In genomic region chr3:99872633-99873254, GRCh38 we compare ENCODE assay signal across 8 cellular contexts. TPM values are rescaled to one million over a fixed set of nuclear protein-coding genes. Genes with fewer than 3 reads are reported as not detected.
DNase-seq lines count a peak whose midpoint lies in the region; ATAC-seq and TF ChIP-seq lines count a peak whose summit lies in the region.

No MANE protein-coding gene starts in this region.

- DNase-seq in EH (ENCODE audit: low read depth) (peak; percentile 60), GM20000 (ENCODE audit: low spot score) (peak; percentile 55), hepatocyte (ENCODE audit: low spot score) (no peak), Karpas-422 (no peak), UCSD-AML1 (lab: John Stamatoyannopoulos, UW; ENCODE audit: unreplicated experiment) (no peak), COR-L47 (lab: John Stamatoyannopoulos, UW) (no peak), NCI-H146 treated with DMSO at 0.1 percent for 48 hours (lab: John Stamatoyannopoulos, UW; ENCODE audit: unreplicated experiment) (no peak)

- peak; percentile 47 for ATAC-seq in HG03571 (IDR thresholded peaks at IDR 0.05; ENCODE audit: unreplicated experiment)

- no peak overlapping the region for H3K9ac ChIP-seq in Karpas-422 (ENCODE audit: low read length)

- H2AFZ ChIP-seq in hepatocyte = no peak overlapping the region
- no peak overlapping the region for H2AFZ ChIP-seq in Karpas-422 (ENCODE audit: low read length)

- no peak for TF ChIP-seq CTCF in GM20000 (IDR thresholded peaks at IDR 0.05; ENCODE audit: extremely low read depth, missing control alignments)
- no peak for TF ChIP-seq CTCF in hepatocyte (IDR thresholded peaks at IDR 0.05; ENCODE audit: poor library complexity)

- H3K4me1 ChIP-seq in hepatocyte (ENCODE audit: insufficient read depth) = peaks cover 40% of the 10 kb centered on the region
- H3K4me1 ChIP-seq in Karpas-422 (ENCODE audit: low read length) = peaks cover 22% of the 10 kb centered on the region

- H3K9me3 ChIP-seq in hepatocyte (ENCODE audit: low read depth) = no peaks in the 10 kb centered on the region
- H3K9me3 ChIP-seq in Karpas-422 (ENCODE audit: low read length) = no peaks in the 10 kb centered on the region

- 19% methylated on average over 3 of the region's 3 CpGs for WGBS in hepatocyte (ENCODE audit: low lambda C conversion rate, missing lambda C conversion rate)

- H3K27ac ChIP-seq in hepatocyte = peak overlapping the region; percentile 96
- no peak overlapping the region for H3K27ac ChIP-seq in Karpas-422 (ENCODE audit: low read length)

- H3K27me3 ChIP-seq in hepatocyte (no peaks in the 10 kb centered on the region), Karpas-422 (ENCODE audit: low read length) (no peaks in the 10 kb centered on the region)

- H3K9me2 ChIP-seq in hepatocyte (replicated peaks; ENCODE audit: insufficient read depth) (no peaks in the 10 kb centered on the region), Karpas-422 (replicated peaks; ENCODE audit: insufficient read depth, low read length) (no peaks in the 10 kb centered on the region)

- H3K36me3 ChIP-seq in hepatocyte (replicated peaks; ENCODE audit: insufficient read depth, low read depth) (no peaks in the 10 kb centered on the region), Karpas-422 (ENCODE audit: insufficient read depth, low read length) (no peaks in the 10 kb centered on the region)

- H3K4me2 ChIP-seq in hepatocyte (peak overlapping the region; percentile 74), Karpas-422 (ENCODE audit: low read depth, low read length, poor library complexity, severe bottlenecking) (no peak overlapping the region)

- H3K79me2 ChIP-seq in hepatocyte (peaks cover 89% of the 10 kb centered on the region), Karpas-422 (ENCODE audit: low read length) (no peaks in the 10 kb centered on the region)

- H4K20me1 ChIP-seq in hepatocyte (ENCODE audit: insufficient read depth, poor library complexity, severe bottlenecking) (no peaks in the 10 kb centered on the region), Karpas-422 (ENCODE audit: insufficient read depth, low read depth, low read length) (peaks cover 63% of the 10 kb centered on the region)

- H3K4me3 ChIP-seq in hepatocyte (peak overlapping the region; percentile 36), Karpas-422 (ENCODE audit: low read length) (no peak overlapping the region)

RNA-seq across cellular contexts. Expression of gene CMSS1, which starts 55.1 kb away (rescaled TPM):
- total RNA-seq in hepatocyte = 6.9 and 11.8 TPM in 2 replicates
- polyA plus RNA-seq in hepatocyte = 17.0 and 19.2 TPM in 2 replicates
- 32.6 and 41.6 TPM in 2 replicates for total RNA-seq in Karpas-422 (2014; rRNA removed; shearing (Covaris generic); ENCODE audit: low replicate concordance)

Comparison
In these comparisons a context has a peak if more than half of its experiments do, and no peak if none do; other contexts are left out.
1. DNase-seq: peak in EH (single experiment) and GM20000 (single experiment); none in hepatocyte (single experiment), Karpas-422 (single experiment), UCSD-AML1 (single experiment), COR-L47 (single experiment) and NCI-H146 treated with DMSO at 0.1 percent for 48 hours (single experiment).